In the genomic region with DNA sequence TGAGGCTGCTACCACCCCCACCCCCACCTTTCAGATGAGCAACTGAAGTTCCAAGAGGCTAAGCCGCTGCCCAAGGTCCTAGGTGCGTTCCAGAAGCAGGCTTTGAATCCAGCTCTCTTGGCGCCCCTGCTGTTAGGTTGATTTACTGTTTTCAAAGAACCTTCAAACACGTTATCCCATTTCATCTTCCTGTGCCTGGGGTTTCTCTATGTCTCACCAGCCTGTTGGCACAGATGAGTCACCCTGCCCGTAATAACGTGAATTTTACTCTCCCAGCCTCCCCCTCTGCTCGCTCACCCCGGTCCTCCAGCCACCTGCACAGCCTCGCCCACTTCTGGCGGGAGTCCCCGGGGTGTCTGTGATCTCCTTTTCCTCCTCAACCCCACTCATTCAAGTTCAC, we compare ENCODE assay signal across 9 cellular contexts. TPM values are rescaled to one million over a fixed set of nuclear protein-coding genes. Genes with fewer than 3 reads are reported as not detected.
DNase-seq lines count a peak whose midpoint lies in the region; ATAC-seq lines count a peak whose summit lies in the region.
"Had no signal": no experiment of that assay in that cellular context is flagged by ENCODE, and none has a peak within 500 bp of the region (broad histone marks: within the 10 kb centered on the region; RNA-seq: fewer than 3 reads in every experiment).

No MANE protein-coding gene starts in this region.

- DNase-seq in ELF-1 (ENCODE audit: low read depth, low spot score) (peak; percentile 52), OCI-M1 (lab: John Stamatoyannopoulos, UW) (peak; percentile 7), NCI-H446 (lab: John Stamatoyannopoulos, UW) (no peak), DMS153 (lab: John Stamatoyannopoulos, UW) (no peak)
- peak; percentile 14 for DNase-seq in activated T-helper 1 cell treated with anti-CD3 and anti-CD28 coated beads, Interleukin-12 subunit alpha, Interleukin-12 subunit beta, Interleukin-2, Interleukin-4 antibody, amounts not matched to agents 30 ng/mL and 10 ng/mL and 1 ng/mL, durations not matched to agents 14 hours and 24 hours and 36 hours (ENCODE audit: low spot score)
- DNase-seq in stimulated activated CD4-positive, alpha-beta T cell treated with anti-CD3 and anti-CD28 coated beads, Interleukin-15, amount 100 ng/mL, for 48 hours (ENCODE audit: low read depth in 2 of 2) = peak; percentile 57 to 58
- DNase-seq: naive B cell had no signal

- H3K4me3 Mint-ChIP-seq in activated T-helper 1 cell treated with anti-CD3 and anti-CD28 coated beads, Interleukin-12 subunit alpha, Interleukin-12 subunit beta, Interleukin-2, Interleukin-4 antibody, amounts not matched to agents 30 ng/mL and 10 ng/mL and 1 ng/mL, durations not matched to agents 14 hours and 24 hours and 36 hours = no peak overlapping the region
- H3K4me3 Mint-ChIP-seq: naive B cell had no signal

- H3K4me1 Mint-ChIP-seq in activated T-helper 1 cell treated with anti-CD3 and anti-CD28 coated beads, Interleukin-12 subunit alpha, Interleukin-12 subunit beta, Interleukin-2, Interleukin-4 antibody, amounts not matched to agents 30 ng/mL and 10 ng/mL and 1 ng/mL, durations not matched to agents 14 hours and 24 hours and 36 hours (ENCODE audit: low read depth) = peaks cover 11% of the 10 kb centered on the region
- H3K4me1 Mint-ChIP-seq: naive B cell had no signal

- H3K27me3 Mint-ChIP-seq in activated T-helper 1 cell treated with anti-CD3 and anti-CD28 coated beads, Interleukin-12 subunit alpha, Interleukin-12 subunit beta, Interleukin-2, Interleukin-4 antibody, amounts not matched to agents 30 ng/mL and 10 ng/mL and 1 ng/mL, durations not matched to agents 14 hours and 24 hours and 36 hours (ENCODE audit: insufficient read depth) = no peaks in the 10 kb centered on the region

- ATAC-seq in HG03159 (IDR thresholded peaks at IDR 0.05; ENCODE audit: unreplicated experiment) = no peak
- ATAC-seq in HG02885 (IDR thresholded peaks at IDR 0.05; ENCODE audit: poor library complexity, unreplicated experiment) = no peak

- no peak overlapping the region for H3K27ac Mint-ChIP-seq in activated T-helper 1 cell treated with anti-CD3 and anti-CD28 coated beads, Interleukin-12 subunit alpha, Interleukin-12 subunit beta, Interleukin-2, Interleukin-4 antibody, amounts not matched to agents 30 ng/mL and 10 ng/mL and 1 ng/mL, durations not matched to agents 14 hours and 24 hours and 36 hours
- H3K27ac Mint-ChIP-seq: naive B cell had no signal

- H3K36me3 Mint-ChIP-seq in activated T-helper 1 cell treated with anti-CD3 and anti-CD28 coated beads, Interleukin-12 subunit alpha, Interleukin-12 subunit beta, Interleukin-2, Interleukin-4 antibody, amounts not matched to agents 30 ng/mL and 10 ng/mL and 1 ng/mL, durations not matched to agents 14 hours and 24 hours and 36 hours (ENCODE audit: low read depth) = no peaks in the 10 kb centered on the region
- H3K36me3 Mint-ChIP-seq: naive B cell had no signal

- H3K9me3 Mint-ChIP-seq in activated T-helper 1 cell treated with anti-CD3 and anti-CD28 coated beads, Interleukin-12 subunit alpha, Interleukin-12 subunit beta, Interleukin-2, Interleukin-4 antibody, amounts not matched to agents 30 ng/mL and 10 ng/mL and 1 ng/mL, durations not matched to agents 14 hours and 24 hours and 36 hours = no peaks in the 10 kb centered on the region
- H3K9me3 Mint-ChIP-seq: naive B cell had no signal

- intact Hi-C loops in activated T-helper 1 cell treated with anti-CD3 and anti-CD28 coated beads, Interleukin-12 subunit alpha, Interleukin-12 subunit beta, Interleukin-2, Interleukin-4 antibody, amounts not matched to agents 30 ng/mL and 10 ng/mL and 1 ng/mL, durations not matched to agents 14 hours and 24 hours and 36 hours (cut with micrococcal nuclease) = loop anchor here (1.0 to 5.0 kb wide), 2 partner anchors 76 to 179 kb away; no protein-coding TSS in a partner anchor

RNA-seq across cellular contexts. Expression of a gene that starts 13.1 kb away (rescaled TPM):
- total RNA-seq in activated T-helper 1 cell treated with anti-CD3 and anti-CD28 coated beads, Interleukin-12 subunit alpha, Interleukin-12 subunit beta, Interleukin-2, Interleukin-4 antibody, amounts not matched to agents 30 ng/mL and 10 ng/mL and 1 ng/mL, durations not matched to agents 14 hours and 24 hours and 36 hours = 33.4 and 33.5 TPM in 2 replicates

Comparison
In these comparisons a context has a peak if more than half of its experiments do, and no peak if none do; other contexts are left out.
1. DNase-seq: peak in ELF-1 (single experiment), OCI-M1 (single experiment), activated T-helper 1 cell treated with anti-CD3 and anti-CD28 coated beads, Interleukin-12 subunit alpha, Interleukin-12 subunit beta, Interleukin-2, Interleukin-4 antibody, amounts not matched to agents 30 ng/mL and 10 ng/mL and 1 ng/mL, durations not matched to agents 14 hours and 24 hours and 36 hours (single experiment) and stimulated activated CD4-positive, alpha-beta T cell treated with anti-CD3 and anti-CD28 coated beads, Interleukin-15, amount 100 ng/mL, for 48 hours (2 of 2); none in NCI-H446 (0 of 2) and DMS153 (single experiment).